Comparison of ENCODE assay signal across 28 cellular contexts in the genomic region with DNA sequence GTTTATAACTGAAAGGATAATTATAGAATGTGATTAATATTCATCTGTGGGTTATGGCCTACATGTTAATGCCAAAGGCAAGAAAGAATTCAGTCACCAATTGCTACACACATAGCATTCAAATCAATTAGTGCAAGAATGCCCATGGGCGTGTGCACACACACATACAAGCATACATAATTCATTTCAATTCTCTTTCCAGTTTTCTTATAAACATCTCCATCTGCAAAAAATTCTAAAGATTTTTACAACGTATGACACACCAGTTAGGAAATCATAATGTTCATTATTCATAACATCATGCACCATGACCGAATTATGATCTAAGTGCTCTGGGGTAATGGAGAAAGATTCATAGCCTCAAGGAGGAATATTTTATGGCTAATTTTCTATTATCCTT.
"Had no signal": no experiment of that assay in that cellular context is flagged by ENCODE, and none has a peak within 500 bp of the region (broad histone marks: within the 10 kb centered on the region; RNA-seq: fewer than 3 reads in every experiment).

No MANE protein-coding gene starts in this region.

- H3K9me3 ChIP-seq: MG63, SJCRH30, SK-N-SH had no signal

- H3K27ac ChIP-seq: cardiac muscle cell, PC-9, SJCRH30 had no signal

- H3K4me1 ChIP-seq: SJCRH30 had no signal

- ATAC-seq: activated CD8-positive, alpha-beta T cell treated with anti-CD3 and anti-CD28 coated beads for 36 hours; activated naive CD4-positive, alpha-beta T cell treated with anti-CD3 and anti-CD28 coated beads, Interleukin-2, amount 50 U/mL, for 72 hours had no signal

- H3K4me3 ChIP-seq: cardiac muscle cell, MG63, PC-9, SJCRH30 had no signal

- H3K36me3 ChIP-seq: cardiac muscle cell, MG63, SJCRH30 had no signal

- DNase-seq: activated CD4-positive, alpha-beta T cell treated with anti-CD3 and anti-CD28 coated beads, Interleukin-2, amount 10 ng/mL, durations not matched to agents 24 days and 14 days; activated CD4-positive, alpha-beta T cell treated with anti-CD3 and anti-CD28 coated beads, Interleukin-2, amount 50 U/mL, for 4 hours; activated CD8-positive, alpha-beta T cell treated with anti-CD3 and anti-CD28 coated beads for 36 hours; activated gamma-delta T cell; activated naive CD4-positive, alpha-beta T cell treated with anti-CD3 and anti-CD28 coated beads for 36 hours; activated T-cell treated with anti-CD3 and anti-CD28 coated beads, Interleukin-2, amount 50 U/mL, for 24 hours; amniotic stem cell; aorta; Kasumi-1; KG1; MG63; NCI-H1048; NCI-H1105 treated with DMSO at 0.1 percent for 48 hours; NCI-H1436; NCI-H187; NCI-H2029 treated with DMSO at 0.1 percent for 48 hours; NCI-H2107; NCI-H2171; NCI-H510A; NCI-H526; NCI-H748 treated with DMSO at 0.1 percent for 48 hours; NK-92 treated with Interleukin-12 subunit alpha and Interleukin-12 subunit beta, amount 100 ng/mL, for 24 hours; SHP77; SJCRH30; SK-N-SH had no signal

- H3K27me3 ChIP-seq: cardiac muscle cell, MG63, SJCRH30 had no signal
